21 cellular contexts compared by ENCODE assay signal in the genomic region with DNA sequence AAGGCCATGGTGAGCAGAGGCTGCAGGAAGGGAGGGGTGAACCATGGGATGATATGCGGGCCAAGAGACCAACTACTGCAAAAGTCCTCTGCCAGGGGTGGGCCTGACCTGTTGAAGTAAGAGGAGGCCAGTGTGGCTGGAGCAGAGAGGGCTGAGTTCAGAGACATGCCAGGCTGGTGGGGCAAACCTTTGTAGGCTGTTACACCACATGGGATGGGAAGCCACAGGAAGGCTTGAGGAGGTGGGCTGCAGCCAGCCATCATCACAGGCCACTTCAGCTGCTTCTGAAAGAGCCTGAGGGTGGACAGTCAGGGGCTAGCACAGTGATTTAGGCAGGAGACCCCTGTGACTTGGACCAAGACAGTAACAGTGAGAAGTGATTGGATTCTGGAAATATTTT. TPM values are rescaled to one million over a fixed set of nuclear protein-coding genes. Genes with fewer than 3 reads are reported as not detected.
"Had no signal": no experiment of that assay in that cellular context is flagged by ENCODE, and none has a peak within 500 bp of the region (broad histone marks: within the 10 kb centered on the region; RNA-seq: fewer than 3 reads in every experiment).

No MANE protein-coding gene starts in this region.

- H3K4me3 Mint-ChIP-seq: immature natural killer cell, mesothelial cell of epicardium had no signal

- DNase-seq: dermis blood vessel endothelial cell; dorsolateral prefrontal cortex; effector CD4-positive, alpha-beta T cell; effector memory CD4-positive, alpha-beta T cell; foreskin keratinocyte; heart left ventricle; hypothalamus; immature natural killer cell; islet precursor cell; kidney; kidney glomerular epithelial cell; left lung; left ventricle myocardium superior; lower lobe of right lung; mesenchymal stem cell; mucosa of descending colon had no signal

- H3K27ac ChIP-seq: coronary artery, dorsolateral prefrontal cortex, esophagus muscularis mucosa, foreskin keratinocyte, gastroesophageal sphincter, heart left ventricle, hepatocyte, left lung, lower lobe of right lung had no signal

- ATAC-seq: foreskin keratinocyte, gastroesophageal sphincter, heart left ventricle, left lung, left ventricle myocardium superior, lower lobe of right lung, mucosa of descending colon had no signal

- H3K9me3 Mint-ChIP-seq: immature natural killer cell, mesothelial cell of epicardium had no signal

- H2AFZ ChIP-seq: hepatocyte had no signal

- H3K27ac Mint-ChIP-seq: immature natural killer cell, mesothelial cell of epicardium had no signal

- H3K4me3 ChIP-seq: coronary artery, dorsolateral prefrontal cortex, esophagus muscularis mucosa, gastroesophageal sphincter, heart left ventricle, hepatocyte, left lung, lower lobe of right lung, mucosa of descending colon had no signal

- H3K4me2 ChIP-seq: hepatocyte had no signal

- H3K36me3 Mint-ChIP-seq: immature natural killer cell, mesothelial cell of epicardium had no signal

- H3K4me1 ChIP-seq: esophagus muscularis mucosa, foreskin keratinocyte, gastroesophageal sphincter, heart left ventricle, left lung, lower lobe of right lung had no signal

- H3K36me3 ChIP-seq: gastroesophageal sphincter, left lung, lower lobe of right lung had no signal

- H3K27me3 ChIP-seq: foreskin keratinocyte, gastroesophageal sphincter, heart left ventricle, hepatocyte, left lung had no signal

- H3K4me1 Mint-ChIP-seq: immature natural killer cell, mesothelial cell of epicardium had no signal

- H3K9me3 ChIP-seq: esophagus muscularis mucosa, gastroesophageal sphincter, heart left ventricle, left lung, lower lobe of right lung, mucosa of descending colon had no signal

RNA-seq across cellular contexts. Expression of a gene that starts 20.3 kb away (rescaled TPM):
- total RNA-seq: foreskin keratinocyte had no signal
- polyA plus RNA-seq: foreskin keratinocyte, immature natural killer cell had no signal
